In the genomic region with DNA sequence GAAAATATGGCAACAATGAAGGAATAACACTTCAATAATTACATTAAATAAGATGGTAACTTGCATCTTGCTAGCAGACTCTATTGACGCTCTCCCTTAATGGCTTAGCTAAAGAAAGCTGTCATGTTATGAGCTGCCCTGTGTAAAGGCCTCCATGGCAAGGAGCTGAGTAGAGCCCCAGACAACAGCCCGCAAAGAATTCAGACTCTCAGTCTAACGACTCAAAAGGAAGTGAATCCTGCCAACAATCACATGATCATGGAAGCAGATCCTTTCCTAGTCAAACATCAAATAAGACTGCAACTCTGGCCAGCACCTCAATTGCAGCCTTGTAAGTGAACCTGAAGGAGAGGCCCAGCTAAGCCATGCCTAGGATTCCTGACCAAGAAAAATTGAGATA, we compare ENCODE assay signal across 1 cellular context.
TF ChIP-seq lines count a peak whose summit lies in the region.

No MANE protein-coding gene starts in this region.

TF ChIP-seq in K562, 482 proteins besides CTCF, POLR2A, EP300 and RAD21 (continued from another document):
- TF ChIP-seq, protein P1, sequence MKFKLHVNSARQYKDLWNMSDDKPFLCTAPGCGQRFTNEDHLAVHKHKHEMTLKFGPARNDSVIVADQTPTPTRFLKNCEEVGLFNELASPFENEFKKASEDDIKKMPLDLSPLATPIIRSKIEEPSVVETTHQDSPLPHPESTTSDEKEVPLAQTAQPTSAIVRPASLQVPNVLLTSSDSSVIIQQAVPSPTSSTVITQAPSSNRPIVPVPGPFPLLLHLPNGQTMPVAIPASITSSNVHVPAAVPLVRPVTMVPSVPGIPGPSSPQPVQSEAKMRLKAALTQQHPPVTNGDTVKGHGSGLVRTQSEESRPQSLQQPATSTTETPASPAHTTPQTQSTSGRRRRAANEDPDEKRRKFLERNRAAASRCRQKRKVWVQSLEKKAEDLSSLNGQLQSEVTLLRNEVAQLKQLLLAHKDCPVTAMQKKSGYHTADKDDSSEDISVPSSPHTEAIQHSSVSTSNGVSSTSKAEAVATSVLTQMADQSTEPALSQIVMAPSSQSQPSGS (CRISPR knock-in tag; IDR thresholded peaks at IDR 0.05): no peak
- TF ChIP-seq, protein P2, sequence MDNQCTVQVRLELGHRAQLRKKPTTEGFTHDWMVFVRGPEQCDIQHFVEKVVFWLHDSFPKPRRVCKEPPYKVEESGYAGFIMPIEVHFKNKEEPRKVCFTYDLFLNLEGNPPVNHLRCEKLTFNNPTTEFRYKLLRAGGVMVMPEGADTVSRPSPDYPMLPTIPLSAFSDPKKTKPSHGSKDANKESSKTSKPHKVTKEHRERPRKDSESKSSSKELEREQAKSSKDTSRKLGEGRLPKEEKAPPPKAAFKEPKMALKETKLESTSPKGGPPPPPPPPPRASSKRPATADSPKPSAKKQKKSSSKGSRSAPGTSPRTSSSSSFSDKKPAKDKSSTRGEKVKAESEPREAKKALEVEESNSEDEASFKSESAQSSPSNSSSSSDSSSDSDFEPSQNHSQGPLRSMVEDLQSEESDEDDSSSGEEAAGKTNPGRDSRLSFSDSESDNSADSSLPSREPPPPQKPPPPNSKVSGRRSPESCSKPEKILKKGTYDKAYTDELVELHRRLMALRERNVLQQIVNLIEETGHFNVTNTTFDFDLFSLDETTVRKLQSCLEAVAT (IDR thresholded peaks at IDR 0.05): no peak
